8 cellular contexts compared by ENCODE assay signal in the genomic region with DNA sequence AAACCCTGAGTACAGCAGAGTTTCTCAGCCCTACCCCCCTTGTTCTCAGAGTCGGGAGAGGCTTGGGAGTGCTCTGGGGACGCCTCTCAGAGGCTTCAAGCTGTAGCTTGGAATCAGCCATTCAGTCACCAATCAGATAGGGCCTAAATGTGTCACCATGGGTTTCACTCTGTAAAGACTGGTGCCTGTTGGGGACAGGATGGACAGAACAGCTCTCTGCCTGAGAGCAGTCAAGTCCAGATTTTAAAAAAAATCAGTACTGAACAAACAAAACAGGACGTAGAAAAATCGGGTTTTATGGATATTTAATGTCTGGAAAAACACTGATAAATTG. TPM values are rescaled to one million over a fixed set of nuclear protein-coding genes. Genes with fewer than 3 reads are reported as not detected.
DNase-seq lines count a peak whose midpoint lies in the region; ATAC-seq and TF ChIP-seq lines count a peak whose summit lies in the region.

No MANE protein-coding gene starts in this region.

- no peaks in the 10 kb centered on the region for H3K9me3 Mint-ChIP-seq in naive thymus-derived CD8-positive, alpha-beta T cell

- no peak for ATAC-seq in naive thymus-derived CD8-positive, alpha-beta T cell
- no peak for ATAC-seq in GM18505 (IDR thresholded peaks at IDR 0.05; ENCODE audit: unreplicated experiment)

- peaks cover 3% of the 10 kb centered on the region; the same call in 1 of the 2 replicates for H3K4me1 ChIP-seq in BE2C

- peaks cover 23 to 58% (median 54%) of the 10 kb centered on the region in 4 donors for H3K4me1 Mint-ChIP-seq in naive thymus-derived CD8-positive, alpha-beta T cell

- H3K36me3 ChIP-seq in BE2C, result peaks cover 25% of the 10 kb centered on the region
- H3K36me3 ChIP-seq in KOPT-K1 (ENCODE audit: insufficient read depth, low read length), result peaks cover 49% of the 10 kb centered on the region

- H3K9me3 ChIP-seq in BE2C (no peaks in the 10 kb centered on the region), KOPT-K1 (ENCODE audit: insufficient read depth, low read length, poor library complexity, severe bottlenecking) (no peaks in the 10 kb centered on the region)

- H3K27me3 Mint-ChIP-seq in naive thymus-derived CD8-positive, alpha-beta T cell, result no peaks in the 10 kb centered on the region

- no peaks in the 10 kb centered on the region for H3K27me3 ChIP-seq in BE2C

- TF ChIP-seq POLR2A in GM18505 (IDR thresholded peaks at IDR 0.05; ENCODE audit: borderline replicate concordance, extremely low read depth, insufficient read depth, insufficient read length), result no peak

- H3K36me3 Mint-ChIP-seq in naive thymus-derived CD8-positive, alpha-beta T cell, result peaks cover 0 to 52% (median 10%) of the 10 kb centered on the region in 3 donors

- peak overlapping the region; percentile 98 for H3K27ac ChIP-seq in KOPT-K1 (ENCODE audit: low read depth, low read length, poor library complexity, severe bottlenecking)
- peak overlapping the region; percentile 23 for H3K27ac ChIP-seq in cingulate gyrus (ENCODE audit: low read depth, low read length)

- DNase-seq in BE2C, result no peak
- no peak for DNase-seq in naive thymus-derived CD8-positive, alpha-beta T cell
- no peak for DNase-seq in SW480 (ENCODE audit: low spot score)
- DNase-seq in NCI-H187 (lab: John Stamatoyannopoulos, UW), result no peak
- DNase-seq in AG08396 (ENCODE audit: low spot score), result no peak

- peak overlapping the region; percentile 95 for H3K4me3 ChIP-seq in BE2C (ENCODE audit: low read depth, low read length)

- peak overlapping the region; percentile 87 to 98 (median 97) for H3K27ac Mint-ChIP-seq in naive thymus-derived CD8-positive, alpha-beta T cell

- peak overlapping the region; percentile 91 to 98 (median 96) for H3K4me3 Mint-ChIP-seq in naive thymus-derived CD8-positive, alpha-beta T cell

- POLR2A ChIA-PET in naive thymus-derived CD8-positive, alpha-beta T cell (lab: Charles Lee), result interaction anchor here (0.8 to 2.3 kb wide), 2 partner anchors 10 to 66 kb away, joined by 5 to 16 read pairs; a partner anchor contains a TSS

- no peak for TF ChIP-seq CTCF in BE2C (IDR thresholded peaks at IDR 0.05; ENCODE audit: low read depth, low read length)

RNA-seq across cellular contexts. Expression of a gene that starts 1.3 kb away (rescaled TPM):
- 48.0 TPM for polyA plus RNA-seq in BE2C (2012; ENCODE audit: insufficient read depth, insufficient read length, low read depth)
- 10 to 100 TPM; 34.7 to 37.8 TPM for total RNA-seq in naive thymus-derived CD8-positive, alpha-beta T cell
- polyA plus RNA-seq in naive thymus-derived CD8-positive, alpha-beta T cell, result 10 to 100 TPM in 1 of 3 donors, 1 to 10 TPM in 2; 7.2 to 19.3 (median 8.4) TPM
